In genomic region chr9:126856326-126856877, GRCh38 we compare ENCODE assay signal across 15 cellular contexts. TPM values are rescaled to one million over a fixed set of nuclear protein-coding genes. Genes with fewer than 3 reads are reported as not detected.
DNase-seq lines count a peak whose midpoint lies in the region; TF ChIP-seq lines count a peak whose summit lies in the region.
"Had no signal": no experiment of that assay in that cellular context is flagged by ENCODE, and none has a peak within 500 bp of the region (broad histone marks: within the 10 kb centered on the region; RNA-seq: fewer than 3 reads in every experiment).

No MANE protein-coding gene starts in this region.

- H3K4me3 Mint-ChIP-seq in type B pancreatic cell: peak overlapping the region; percentile 42

- H3K4me1 Mint-ChIP-seq in type B pancreatic cell (ENCODE audit: unreplicated experiment): peaks cover 2% of the 10 kb centered on the region

- no peaks in the 10 kb centered on the region for H3K36me3 Mint-ChIP-seq in type B pancreatic cell

- TF ChIP-seq CTCF in type B pancreatic cell (conservative IDR thresholded peaks at IDR 0.05): no peak

- H3K27ac Mint-ChIP-seq in type B pancreatic cell: no peak overlapping the region

- H3K9me3 Mint-ChIP-seq in type B pancreatic cell: no peaks in the 10 kb centered on the region
- H3K9me3 Mint-ChIP-seq: CD8-positive, alpha-beta memory T cell had no signal

- DNase-seq in NCI-H748 (lab: John Stamatoyannopoulos, UW; ENCODE audit: unreplicated experiment): peak; percentile 20
- DNase-seq in NCI-H748 treated with DMSO at 0.1 percent for 48 hours (lab: John Stamatoyannopoulos, UW): no peak
- peak in 2 of 3 experiments; percentile 83 to 95 for DNase-seq in NCI-H1417 (lab: John Stamatoyannopoulos, UW)
- peak; percentile 33 for DNase-seq in ecto neural progenitor cell (ENCODE audit: low spot score)
- DNase-seq in type B pancreatic cell (ENCODE audit: extremely low spot score, unreplicated experiment): no peak
- DNase-seq in H4 (ENCODE audit: low spot score): no peak
- no peak for DNase-seq in islet precursor cell
- no peak for DNase-seq in mesenteric fat pad (ENCODE audit: low spot score)
- DNase-seq: CD8-positive, alpha-beta memory T cell; DMS 273 treated with DMSO at 0.1 percent for 48 hours; HCEC 1CT; NCI-H1930; NCI-H524 treated with DMSO at 0.1 percent for 48 hours; Right ventricle myocardium superior; SK-N-SH had no signal

- H3K27me3 Mint-ChIP-seq in type B pancreatic cell: peaks cover 43% of the 10 kb centered on the region

RNA-seq across cellular contexts. Expression of gene ZBTB34, which starts 4.0 kb away (rescaled TPM):
- 19.7 and 20.2 TPM in 2 replicates for total RNA-seq in type B pancreatic cell (ENCODE audit: low replicate concordance)
- 1.7 and 2.6 TPM in 2 replicates for total RNA-seq in H4 (2014; rRNA removed; shearing (Covaris generic))
- total RNA-seq in mesenteric fat pad: 9.4 TPM

RNA-seq across cellular contexts. Expression of gene ZBTB43, which starts 51.6 kb away (rescaled TPM):
- total RNA-seq in type B pancreatic cell (ENCODE audit: low replicate concordance): 16.7 and 19.5 TPM in 2 replicates
- total RNA-seq in H4 (2014; rRNA removed; shearing (Covaris generic)): 4.7 and 5.1 TPM in 2 replicates
- total RNA-seq in mesenteric fat pad: 20.9 TPM

RNA-seq across cellular contexts. Expression of gene RALGPS1, which starts 58.2 kb away (rescaled TPM):
- total RNA-seq in type B pancreatic cell (ENCODE audit: low replicate concordance) (16.7 and 30.0 TPM in 2 replicates), mesenteric fat pad (4.8 TPM)
- 2.2 and 4.1 TPM in 2 replicates for total RNA-seq in H4 (2014; rRNA removed; shearing (Covaris generic))

Comparison
In these comparisons a context has a peak if more than half of its experiments do, and no peak if none do; other contexts are left out.
1. DNase-seq: peak in NCI-H748 (single experiment), NCI-H1417 (2 of 3) and ecto neural progenitor cell (single experiment); none in NCI-H748 treated with DMSO at 0.1 percent for 48 hours (single experiment), type B pancreatic cell (single experiment), H4 (single experiment), islet precursor cell (single experiment) and mesenteric fat pad (single experiment).